Comparison of ENCODE assay signal across 10 cellular contexts in the genomic region with DNA sequence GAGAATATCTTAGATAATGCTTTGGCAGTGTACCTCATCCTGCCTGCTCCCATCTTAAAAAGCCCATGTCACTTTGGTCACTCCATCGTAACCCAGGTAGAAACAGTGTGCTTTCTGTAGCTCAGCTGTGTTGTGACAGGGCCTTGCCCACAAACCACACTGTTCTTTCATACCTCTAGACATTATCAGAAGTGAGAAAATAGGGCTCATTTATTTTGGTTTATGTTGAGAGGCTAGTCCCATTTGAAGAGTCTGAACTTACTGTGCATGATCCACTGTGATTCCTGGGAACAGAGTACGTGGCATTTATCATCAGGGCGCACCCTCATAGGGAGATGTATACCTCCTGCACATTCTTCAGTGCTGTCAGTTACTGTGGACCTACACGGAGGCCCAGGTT.
DNase-seq lines count a peak whose midpoint lies in the region; ATAC-seq, FAIRE-seq and TF ChIP-seq lines count a peak whose summit lies in the region.
"Had no signal": no experiment of that assay in that cellular context is flagged by ENCODE, and none has a peak within 500 bp of the region (broad histone marks: within the 10 kb centered on the region; RNA-seq: fewer than 3 reads in every experiment).

No MANE protein-coding gene starts in this region.

- no peaks in the 10 kb centered on the region for H3K27me3 ChIP-seq in thymus (ENCODE audit: control insufficient read depth, insufficient read depth)

- H3K27ac ChIP-seq in thymus (ENCODE audit: low read depth) = peak overlapping the region; percentile 18
- H3K27ac ChIP-seq: epithelial cell of prostate had no signal

- H3K36me3 Mint-ChIP-seq in MCF 10A (ENCODE audit: insufficient read depth, unreplicated experiment) = peaks cover 79% of the 10 kb centered on the region

- DNase-seq in GM19239 (ENCODE audit: insufficient read length, low spot score) (no peak), 8988T (no peak), HuH-7 (ENCODE audit: low spot score) (no peak), MCF 10A (ENCODE audit: unreplicated experiment) (no peak)
- DNase-seq: activated CD8-positive, alpha-beta memory T cell treated with anti-CD3 and anti-CD28 coated beads, Interleukin-2, amount 50 U/mL, for 4 hours; stimulated activated naive CD8-positive, alpha-beta T cell treated with anti-CD3 and anti-CD28 coated beads, Interleukin-15, amount 100 ng/mL, for 72 hours had no signal

- CTCF ChIA-PET in MCF 10A (lab: Yijun Ruan, JAX) = interaction anchor here (0.6 to 2.9 kb wide), 6 partner anchors 14 to 177 kb away, joined by 3 to 12 read pairs (median 4); no protein-coding TSS in a partner anchor

- intact Hi-C loops in MCF 10A (cut with micrococcal nuclease) = no loop called here

- FAIRE-seq in GM19239 (lab: Jason Lieb, UNC) = peak; percentile 64

- H3K4me1 ChIP-seq in thymus (ENCODE audit: control insufficient read depth, insufficient read depth, low read length) = no peaks in the 10 kb centered on the region

- no peaks in the 10 kb centered on the region for H3K36me3 ChIP-seq in thymus (ENCODE audit: control insufficient read depth, insufficient read depth)

- H3K4me3 Mint-ChIP-seq in MCF 10A (ENCODE audit: unreplicated experiment) = no peak overlapping the region
- H3K4me3 Mint-ChIP-seq: stimulated activated naive CD8-positive, alpha-beta T cell treated with anti-CD3 and anti-CD28 coated beads, Interleukin-15, amount 100 ng/mL, for 72 hours had no signal

- H3K9me3 Mint-ChIP-seq in MCF 10A (ENCODE audit: unreplicated experiment) = no peaks in the 10 kb centered on the region
- H3K9me3 Mint-ChIP-seq: stimulated activated naive CD8-positive, alpha-beta T cell treated with anti-CD3 and anti-CD28 coated beads, Interleukin-15, amount 100 ng/mL, for 72 hours had no signal

- 94% methylated on average over 4 of the region's 4 CpGs for WGBS in thymus

- no peak for TF ChIP-seq CTCF in MCF 10A (IDR thresholded peaks at IDR 0.05; ENCODE audit: unreplicated experiment)

- no peak overlapping the region for H3K4me3 ChIP-seq in thymus (ENCODE audit: low read length)

- POLR2A ChIA-PET in MCF 10A (lab: Yijun Ruan, JAX) = interaction anchor here (0.9 to 1.4 kb wide), 2 partner anchors 8 to 10 kb away, joined by 3 to 5 read pairs; no protein-coding TSS in a partner anchor

- ATAC-seq in HG02588 (IDR thresholded peaks at IDR 0.05; ENCODE audit: unreplicated experiment) = peak; percentile 70
- ATAC-seq in HG03432 (IDR thresholded peaks at IDR 0.05; ENCODE audit: unreplicated experiment) = peak; percentile 69
- ATAC-seq: stimulated activated naive CD8-positive, alpha-beta T cell treated with anti-CD3 and anti-CD28 coated beads, Interleukin-15, amount 100 ng/mL, for 72 hours had no signal

- BruUV-seq in MCF 10A (replicated peaks; lab: Mats Ljungman, UMichigan) = no TSS peak

- H3K27ac Mint-ChIP-seq in MCF 10A (ENCODE audit: low read depth, unreplicated experiment) = no peak overlapping the region
- H3K27ac Mint-ChIP-seq: stimulated activated naive CD8-positive, alpha-beta T cell treated with anti-CD3 and anti-CD28 coated beads, Interleukin-15, amount 100 ng/mL, for 72 hours had no signal

- no peaks in the 10 kb centered on the region for H3K27me3 Mint-ChIP-seq in MCF 10A (ENCODE audit: insufficient read depth, unreplicated experiment)
- H3K27me3 Mint-ChIP-seq: stimulated activated naive CD8-positive, alpha-beta T cell treated with anti-CD3 and anti-CD28 coated beads, Interleukin-15, amount 100 ng/mL, for 72 hours had no signal

- H3K9me3 ChIP-seq in thymus (ENCODE audit: control insufficient read depth) = no peaks in the 10 kb centered on the region

- H3K4me1 Mint-ChIP-seq in MCF 10A (ENCODE audit: insufficient read depth, unreplicated experiment) = no peaks in the 10 kb centered on the region
- H3K4me1 Mint-ChIP-seq: stimulated activated naive CD8-positive, alpha-beta T cell treated with anti-CD3 and anti-CD28 coated beads, Interleukin-15, amount 100 ng/mL, for 72 hours had no signal
